Comparison of ENCODE assay signal across 21 cellular contexts in the genomic region with DNA sequence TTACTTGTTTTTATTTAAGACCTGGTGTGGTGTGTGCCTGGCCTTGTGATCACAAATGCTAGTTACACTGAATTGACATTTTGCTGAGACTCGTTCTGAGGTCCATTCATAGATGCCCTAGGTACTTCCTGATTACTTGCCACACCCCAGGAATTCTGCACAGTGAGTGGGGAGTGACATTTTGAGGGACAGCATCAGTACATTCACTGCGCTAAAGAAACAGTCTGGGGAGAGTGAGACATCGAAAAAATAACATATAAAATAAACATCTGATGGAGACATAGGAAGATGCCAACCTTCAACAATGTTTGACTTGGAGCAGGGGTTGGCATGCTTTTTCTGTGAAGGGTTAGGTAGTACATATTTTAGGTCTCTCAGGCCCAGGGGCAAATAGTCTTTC. TPM values are rescaled to one million over a fixed set of nuclear protein-coding genes. Genes with fewer than 3 reads are reported as not detected.
DNase-seq lines count a peak whose midpoint lies in the region; TF ChIP-seq lines count a peak whose summit lies in the region.
"Had no signal": no experiment of that assay in that cellular context is flagged by ENCODE, and none has a peak within 500 bp of the region (broad histone marks: within the 10 kb centered on the region; RNA-seq: fewer than 3 reads in every experiment).

No MANE protein-coding gene starts in this region.

- H4K91ac ChIP-seq in mesenchymal stem cell (ENCODE audit: low read length) = no peak overlapping the region

- H3K36me3 ChIP-seq in mammary epithelial cell (ENCODE audit: insufficient read depth, low read length) (peaks cover 4% of the 10 kb centered on the region), mesenchymal stem cell (ENCODE audit: control insufficient read depth in 1 of 2, insufficient read depth in 2 of 2, low read depth in 1 of 2, low read length in 2 of 2) (peaks cover 13 to 14% of the 10 kb centered on the region in 2 experiments), stomach (peaks cover 0 to 11% (median 2%) of the 10 kb centered on the region in 4 donors)

- H4K20me1 ChIP-seq in mammary epithelial cell (ENCODE audit: insufficient read depth, low read length) = no peaks in the 10 kb centered on the region

- H3K4me3 ChIP-seq in mammary epithelial cell (replicated peaks in 1 of 3; ENCODE audit: insufficient read depth in 1 of 3, low read depth in 2 of 3, low read length in 3 of 3) = no peak overlapping the region
- H3K4me3 ChIP-seq in mesenchymal stem cell (ENCODE audit: insufficient read depth in 1 of 2, low read depth in 1 of 2, low read length in 2 of 2) = no peak overlapping the region
- H3K4me3 ChIP-seq in stomach = no peak overlapping the region

- H3K18ac ChIP-seq in mesenchymal stem cell (ENCODE audit: low read depth in 1 of 2, low read length in 2 of 2) = no peak overlapping the region

- H2BK5ac ChIP-seq in mesenchymal stem cell (ENCODE audit: low read depth, low read length, poor library complexity, severe bottlenecking) = no peak overlapping the region

- H3K4me3 Mint-ChIP-seq in MCF 10A (ENCODE audit: unreplicated experiment) (no peak overlapping the region), osteocyte (ENCODE audit: unreplicated experiment) (peak overlapping the region; percentile 4), nephron progenitor cell (no peak overlapping the region)
- H3K4me3 Mint-ChIP-seq: CD8-positive, alpha-beta memory T cell had no signal

- H2BK120ac ChIP-seq in mesenchymal stem cell (ENCODE audit: low read depth, low read length) = no peak overlapping the region

- H3K79me1 ChIP-seq in mesenchymal stem cell (replicated peaks; ENCODE audit: low read length, poor library complexity, severe bottlenecking) = peaks cover 42% of the 10 kb centered on the region

- H3K36me3 Mint-ChIP-seq in MCF 10A (ENCODE audit: insufficient read depth, unreplicated experiment) (peaks cover 24% of the 10 kb centered on the region), osteocyte (ENCODE audit: unreplicated experiment) (peaks cover 32% of the 10 kb centered on the region), nephron progenitor cell (ENCODE audit: low read depth) (peaks cover 74% of the 10 kb centered on the region)

- no peak for DNase-seq in MCF 10A (ENCODE audit: unreplicated experiment)
- DNase-seq in mammary epithelial cell = no peak
- DNase-seq in fibroblast of gingiva (ENCODE audit: low read depth) = peak; percentile 61
- no peak for DNase-seq in osteocyte (ENCODE audit: extremely low spot score, unreplicated experiment)
- no peak for DNase-seq in NCI-H1105 (lab: John Stamatoyannopoulos, UW)
- DNase-seq in nephron progenitor cell = no peak
- no peak for DNase-seq in mesenchymal stem cell
- DNase-seq in stomach = no peak
- DNase-seq: CD8-positive, alpha-beta memory T cell; DMS79 treated with DMSO at 0.1 percent for 48 hours; KG1; NCI-H1105 treated with DMSO at 0.1 percent for 48 hours; NCI-H1694 treated with DMSO at 0.1 percent for 48 hours; NCI-H2107; NCI-H2227 treated with DMSO at 0.1 percent for 48 hours; NCI-H526 treated with DMSO at 0.1 percent for 48 hours; NK-92 treated with Interleukin-12 subunit alpha and Interleukin-12 subunit beta, amount 100 ng/mL, for 24 hours; RPMI8226; SIG-M5 had no signal

- TF ChIP-seq EP300 in stomach (IDR thresholded peaks at IDR 0.05) = no peak

- H2BK12ac ChIP-seq in mesenchymal stem cell (ENCODE audit: low read length in 2 of 2) = no peak overlapping the region

- H3K14ac ChIP-seq in mesenchymal stem cell (ENCODE audit: low read length in 2 of 2) = no peak overlapping the region

- H3K27me3 Mint-ChIP-seq in MCF 10A (ENCODE audit: insufficient read depth, unreplicated experiment) (no peaks in the 10 kb centered on the region), osteocyte (ENCODE audit: unreplicated experiment) (no peaks in the 10 kb centered on the region), nephron progenitor cell (ENCODE audit: low read depth, poor library complexity) (peaks cover 5% of the 10 kb centered on the region)
- H3K27me3 Mint-ChIP-seq: CD8-positive, alpha-beta memory T cell had no signal

- no peak overlapping the region for H3K4ac ChIP-seq in mesenchymal stem cell (ENCODE audit: low read depth in 1 of 2, low read length in 2 of 2)

- H3K27me3 ChIP-seq in mammary epithelial cell (ENCODE audit: insufficient read depth, low read length) = no peaks in the 10 kb centered on the region
- H3K27me3 ChIP-seq in mesenchymal stem cell (ENCODE audit: control insufficient read depth in 1 of 2, insufficient read depth in 1 of 2, low read length in 2 of 2) = no peaks in the 10 kb centered on the region
- H3K27me3 ChIP-seq in stomach = no peaks in the 10 kb centered on the region
- H3K27me3 ChIP-seq: BLaER1 had no signal

- no TSS peak for BruUV-seq in MCF 10A (replicated peaks; lab: Mats Ljungman, UMichigan)
- BruUV-seq in mammary epithelial cell (replicated peaks; lab: Mats Ljungman, UMichigan) = no TSS peak

- intact Hi-C loops in MCF 10A (cut with micrococcal nuclease) (no loop called here), mammary epithelial cell (cut with micrococcal nuclease) (no loop called here), stomach (cut with DNase I; ENCODE audit: low total_unique reads) (no loop called here)

- H3K27ac Mint-ChIP-seq in MCF 10A (ENCODE audit: low read depth, unreplicated experiment) (peak overlapping the region; percentile 33), osteocyte (ENCODE audit: unreplicated experiment) (peak overlapping the region; percentile 92), nephron progenitor cell (no peak overlapping the region)

- POLR2A ChIA-PET in MCF 10A (lab: Yijun Ruan, JAX) = interaction anchor here (0.6 kb wide), 1 partner anchor 12 kb away, joined by 3 read pairs; no protein-coding TSS in a partner anchor

- H3K9ac ChIP-seq in mammary epithelial cell (ENCODE audit: insufficient read depth, low read length) = no peak overlapping the region
- H3K9ac ChIP-seq in mesenchymal stem cell (ENCODE audit: low read length) = no peak overlapping the region
- H3K9ac ChIP-seq: BLaER1 had no signal

- H4K8ac ChIP-seq in mesenchymal stem cell (ENCODE audit: low read length) = no peak overlapping the region

- peaks cover 21% of the 10 kb centered on the region for H3K4me1 Mint-ChIP-seq in MCF 10A (ENCODE audit: insufficient read depth, unreplicated experiment)
- peaks cover 89% of the 10 kb centered on the region for H3K4me1 Mint-ChIP-seq in osteocyte (ENCODE audit: unreplicated experiment)
- peaks cover 35% of the 10 kb centered on the region for H3K4me1 Mint-ChIP-seq in nephron progenitor cell

- TF ChIP-seq CTCF in MCF 10A (IDR thresholded peaks at IDR 0.05; ENCODE audit: unreplicated experiment) = no peak
- TF ChIP-seq CTCF in mammary epithelial cell (conservative IDR thresholded peaks at IDR 0.05 in 1 of 2, IDR thresholded peaks at IDR 0.05 in 1 of 2; ENCODE audit: extremely low read depth in 1 of 2, insufficient read depth in 1 of 2, low read depth in 1 of 2, low read length in 2 of 2) = no peak
- no peak for TF ChIP-seq CTCF in osteocyte (IDR thresholded peaks at IDR 0.05)
- no peak for TF ChIP-seq CTCF in nephron progenitor cell (IDR thresholded peaks at IDR 0.05)
- TF ChIP-seq CTCF in stomach (IDR thresholded peaks at IDR 0.05) = no peak

- H3K27ac ChIP-seq in mammary epithelial cell (ENCODE audit: insufficient read depth, low read depth, low read length) (no peak overlapping the region), mesenchymal stem cell (ENCODE audit: low read length, poor library complexity, severe bottlenecking) (no peak overlapping the region), stomach (peak overlapping the region in 1 of 5 donors; percentile 28)
- H3K27ac ChIP-seq: 22Rv1, BLaER1 had no signal

- no peak for TF ChIP-seq POLR2A in stomach (IDR thresholded peaks at IDR 0.05)

- dilution Hi-C loops in mammary epithelial cell (cut with HindIII; ENCODE audit: low sequenced_read_pairs) = no loop called here

- in situ Hi-C loops in mammary epithelial cell (cut with MboI; ENCODE audit: low sequenced_read_pairs in 2 of 2) = no loop called here

- H2AFZ ChIP-seq in mammary epithelial cell (ENCODE audit: low read depth, low read length) = no peak overlapping the region
- H2AFZ ChIP-seq in mesenchymal stem cell (ENCODE audit: low read depth, low read length) = no peak overlapping the region

- no peak overlapping the region for H3K23ac ChIP-seq in mesenchymal stem cell (ENCODE audit: low read length in 2 of 2)

- no peak overlapping the region for H2BK15ac ChIP-seq in mesenchymal stem cell (ENCODE audit: low read depth, poor library complexity, severe bottlenecking)

- H3K9me3 ChIP-seq in mammary epithelial cell (replicated peaks; ENCODE audit: insufficient read depth, low read length) (peaks cover 20% of the 10 kb centered on the region), mesenchymal stem cell (ENCODE audit: control insufficient read depth, low read length) (peaks cover 8% of the 10 kb centered on the region), stomach (peaks cover 0 to 16% (median 8%) of the 10 kb centered on the region in 4 donors)

- peaks cover 94% of the 10 kb centered on the region for H3K79me2 ChIP-seq in mammary epithelial cell (ENCODE audit: insufficient read depth, low read length)

- no peak overlapping the region for H3K4me2 ChIP-seq in mammary epithelial cell (ENCODE audit: insufficient read depth, low read depth, low read length)
- no peak overlapping the region for H3K4me2 ChIP-seq in mesenchymal stem cell (ENCODE audit: low read length, poor library complexity, severe bottlenecking)
- H3K4me2 ChIP-seq: BLaER1 had no signal

- CTCF ChIA-PET in MCF 10A (lab: Yijun Ruan, JAX) (no interaction called here), mammary epithelial cell (lab: Charles Lee; ENCODE audit: low non-redundant PET) (no interaction called here)

- peaks cover 8% of the 10 kb centered on the region for H3K9me3 Mint-ChIP-seq in MCF 10A (ENCODE audit: unreplicated experiment)
- peaks cover 4% of the 10 kb centered on the region for H3K9me3 Mint-ChIP-seq in osteocyte (ENCODE audit: unreplicated experiment)
- H3K9me3 Mint-ChIP-seq in nephron progenitor cell = peaks cover 57% of the 10 kb centered on the region

- H2AK5ac ChIP-seq in mesenchymal stem cell (ENCODE audit: low read length, severe bottlenecking) = no peak overlapping the region

- WGBS in mammary epithelial cell (ENCODE audit: low coverage, missing lambda C conversion rate) = 83% methylated on average over 3 of the region's 3 CpGs
- WGBS in mesenchymal stem cell = 100% methylated on average over 1 of the region's 3 CpGs
- WGBS in stomach, 5 donors = 31 to 60% (median 40%) methylated on average over 3 of the region's 3 CpGs

- H3K4me1 ChIP-seq in mammary epithelial cell (ENCODE audit: insufficient read depth, low read length) (no peaks in the 10 kb centered on the region), mesenchymal stem cell (ENCODE audit: control insufficient read depth, insufficient read depth, low read depth, low read length) (peaks cover 3% of the 10 kb centered on the region), stomach (peaks cover 22 to 59% (median 39%) of the 10 kb centered on the region in 4 donors)
- H3K4me1 ChIP-seq: BLaER1 had no signal

RNA-seq across cellular contexts. Expression of a gene that starts 30.4 kb away (rescaled TPM):
- total RNA-seq in MCF 10A (2022) (72.5 and 95.3 TPM in 2 replicates), mammary epithelial cell (10 to 100 TPM; 45.5 to 47.2 TPM), osteocyte (256 and 271 TPM in 2 replicates), stomach (100 to 1,000 TPM in 1 of 5 donors, 10 to 100 TPM in 4; 21.4 to 105 (median 50.4) TPM)
- polyA plus RNA-seq in mammary epithelial cell (25.3 TPM), stomach (10 to 100 TPM in 1 of 3 donors, 1 to 10 TPM in 2; 2.3 to 10.5 (median 6.5) TPM)
- 137 TPM for polyA minus RNA-seq in mammary epithelial cell
- 42.8 TPM for polyA plus RNA-seq in mesenchymal stem cell (2013, experiment 1 of 2)
- polyA plus RNA-seq in mesenchymal stem cell (2013, experiment 2 of 2) = 39.9 TPM
